Comparison of ENCODE assay signal across 27 cellular contexts in the genomic region with DNA sequence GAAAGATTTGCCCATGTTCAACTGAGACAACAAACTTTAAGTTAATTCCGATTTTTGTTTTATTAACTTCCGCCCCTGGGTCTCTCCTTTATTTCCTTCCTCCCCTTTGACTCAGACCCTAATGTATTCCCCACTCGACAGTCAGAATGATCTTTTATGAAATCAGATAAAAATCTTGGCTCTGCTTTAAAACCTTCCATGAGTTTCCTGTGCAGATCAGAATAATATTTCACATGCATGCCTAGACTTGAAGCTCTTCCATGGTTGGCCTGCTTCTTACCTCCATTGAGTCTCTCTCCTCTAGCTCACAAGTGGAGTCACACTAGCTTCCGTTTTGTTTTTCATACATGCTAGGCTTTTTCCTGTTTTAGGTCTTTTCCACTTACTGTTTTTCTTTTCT.
"Had no signal": no experiment of that assay in that cellular context is flagged by ENCODE, and none has a peak within 500 bp of the region (broad histone marks: within the 10 kb centered on the region; RNA-seq: fewer than 3 reads in every experiment).

No MANE protein-coding gene starts in this region.

- H3K79me2 ChIP-seq: hepatocyte had no signal

- H3K4me1 ChIP-seq: gastrocnemius medialis had no signal

- DNase-seq: activated CD4-positive, alpha-beta memory T cell treated with anti-CD3 and anti-CD28 coated beads, Interleukin-2, amount 10 ng/mL, durations not matched to agents 7 days and 5 days; activated CD4-positive, alpha-beta T cell treated with anti-CD3 and anti-CD28 coated beads for 1 hour; activated CD4-positive, alpha-beta T cell treated with anti-CD3 and anti-CD28 coated beads for 4 hours; activated CD4-positive, alpha-beta T cell treated with anti-CD3 and anti-CD28 coated beads, Interleukin-2, amount 10 ng/mL, durations not matched to agents 7 days and 5 days; activated CD4-positive, alpha-beta T cell treated with anti-CD3 and anti-CD28 coated beads, Interleukin-2, amount 50 U/mL, for 4 hours; activated CD8-positive, alpha-beta memory T cell treated with anti-CD3 and anti-CD28 coated beads, Interleukin-2, amount 50 U/mL, for 48 hours; activated effector memory CD4-positive, alpha-beta T cell treated with Interleukin-2 at 50 U/mL for 16 hours; activated gamma-delta T cell treated with Interleukin-2 at 50 U/mL for 16 hours; activated naive CD4-positive, alpha-beta T cell treated with anti-CD3 and anti-CD28 coated beads, Interleukin-2, amount 50 U/mL, for 16 hours; activated naive CD4-positive, alpha-beta T cell treated with Interleukin-2 at 50 U/mL for 16 hours; activated T-cell treated with anti-CD3 and anti-CD28 coated beads, Interleukin-2, amount 50 U/mL, for 4 hours; amniotic stem cell; anterior cingulate cortex; brain microvascular endothelial cell; caudate nucleus; cortex of kidney; dermis blood vessel endothelial cell; effector CD4-positive, alpha-beta T cell; effector memory CD8-positive, alpha-beta T cell; foreskin fibroblast; gastrocnemius medialis; heart right ventricle; T-helper 2 cell had no signal

- H3K4me3 Mint-ChIP-seq: activated CD4-positive, alpha-beta memory T cell treated with anti-CD3 and anti-CD28 coated beads, Interleukin-2, amount 10 ng/mL, durations not matched to agents 7 days and 5 days; activated CD4-positive, alpha-beta T cell treated with anti-CD3 and anti-CD28 coated beads, Interleukin-2, amount 10 ng/mL, durations not matched to agents 7 days and 5 days; activated naive CD8-positive, alpha-beta T cell; activated T-cell treated with anti-CD3 and anti-CD28 coated beads, Interleukin-2, amount 50 U/mL, for 4 hours; activated T-helper 17 cell treated with anti-CD3 and anti-CD28 coated beads, Interleukin-2, amount 50 U/mL, for 72 hours; effector memory CD8-positive, alpha-beta T cell had no signal

- ATAC-seq: activated T-cell treated with anti-CD3 and anti-CD28 coated beads, Interleukin-2, amount 50 U/mL, for 4 hours; activated T-helper 17 cell treated with anti-CD3 and anti-CD28 coated beads, Interleukin-2, amount 50 U/mL, for 72 hours; effector memory CD8-positive, alpha-beta T cell; esophagus mucosa; gastrocnemius medialis had no signal

- H3K4me1 Mint-ChIP-seq: activated CD4-positive, alpha-beta memory T cell treated with anti-CD3 and anti-CD28 coated beads, Interleukin-2, amount 10 ng/mL, durations not matched to agents 7 days and 5 days; activated CD4-positive, alpha-beta T cell treated with anti-CD3 and anti-CD28 coated beads, Interleukin-2, amount 10 ng/mL, durations not matched to agents 7 days and 5 days; activated T-helper 17 cell treated with anti-CD3 and anti-CD28 coated beads, Interleukin-2, amount 50 U/mL, for 72 hours had no signal

- H2AFZ ChIP-seq: hepatocyte had no signal

- H3K36me3 Mint-ChIP-seq: activated naive CD8-positive, alpha-beta T cell had no signal

- H3K4me2 ChIP-seq: hepatocyte had no signal

- H3K36me3 ChIP-seq: brain microvascular endothelial cell, gastrocnemius medialis, heart right ventricle had no signal

- H3K27me3 Mint-ChIP-seq: activated CD4-positive, alpha-beta memory T cell treated with anti-CD3 and anti-CD28 coated beads, Interleukin-2, amount 10 ng/mL, durations not matched to agents 7 days and 5 days; activated CD4-positive, alpha-beta T cell treated with anti-CD3 and anti-CD28 coated beads, Interleukin-2, amount 10 ng/mL, durations not matched to agents 7 days and 5 days; activated naive CD8-positive, alpha-beta T cell; activated T-helper 17 cell treated with anti-CD3 and anti-CD28 coated beads, Interleukin-2, amount 50 U/mL, for 72 hours; effector memory CD8-positive, alpha-beta T cell had no signal

- H3K4me3 ChIP-seq: gastrocnemius medialis, heart right ventricle, hepatocyte had no signal

- H3K27me3 ChIP-seq: brain microvascular endothelial cell, gastrocnemius medialis, heart right ventricle, hepatocyte had no signal

- H3K27ac Mint-ChIP-seq: activated CD4-positive, alpha-beta memory T cell treated with anti-CD3 and anti-CD28 coated beads, Interleukin-2, amount 10 ng/mL, durations not matched to agents 7 days and 5 days; activated CD4-positive, alpha-beta T cell treated with anti-CD3 and anti-CD28 coated beads, Interleukin-2, amount 10 ng/mL, durations not matched to agents 7 days and 5 days; activated naive CD8-positive, alpha-beta T cell; activated T-helper 17 cell treated with anti-CD3 and anti-CD28 coated beads, Interleukin-2, amount 50 U/mL, for 72 hours; effector memory CD8-positive, alpha-beta T cell had no signal

- H3K9me3 Mint-ChIP-seq: activated CD4-positive, alpha-beta memory T cell treated with anti-CD3 and anti-CD28 coated beads, Interleukin-2, amount 10 ng/mL, durations not matched to agents 7 days and 5 days; activated CD4-positive, alpha-beta T cell treated with anti-CD3 and anti-CD28 coated beads, Interleukin-2, amount 10 ng/mL, durations not matched to agents 7 days and 5 days; activated T-cell treated with anti-CD3 and anti-CD28 coated beads, Interleukin-2, amount 50 U/mL, for 4 hours; activated T-helper 17 cell treated with anti-CD3 and anti-CD28 coated beads, Interleukin-2, amount 50 U/mL, for 72 hours had no signal

- H3K27ac ChIP-seq: brain microvascular endothelial cell, gastrocnemius medialis, heart right ventricle, hepatocyte had no signal
